In genomic region chr14:35333797-35334743, GRCh38 we compare ENCODE assay signal across 8 cellular contexts.
DNase-seq lines count a peak whose midpoint lies in the region; ATAC-seq and TF ChIP-seq lines count a peak whose summit lies in the region.

No MANE protein-coding gene starts in this region.

- H4K20me1 ChIP-seq in DND-41 (ENCODE audit: insufficient read depth, low read length): no peaks in the 10 kb centered on the region

- no peak overlapping the region for H3K4me2 ChIP-seq in DND-41 (ENCODE audit: insufficient read depth, low read length)

- H3K9me3 ChIP-seq in DND-41 (ENCODE audit: insufficient read depth, low read length, severe bottlenecking) (no peaks in the 10 kb centered on the region), SK-N-MC (ENCODE audit: low read depth, low read length) (no peaks in the 10 kb centered on the region)

- peaks cover 7% of the 10 kb centered on the region for H3K4me1 ChIP-seq in DND-41 (ENCODE audit: insufficient read depth, low read length)

- H3K9me3 Mint-ChIP-seq in dendritic cell treated with granulocyte-macrophage colony-stimulating factor and Interleukin-4, amounts not matched to agents 40 ng/mL and 50 ng/mL, for 4 days: no peaks in the 10 kb centered on the region

- H3K4me1 Mint-ChIP-seq in dendritic cell treated with granulocyte-macrophage colony-stimulating factor and Interleukin-4, amounts not matched to agents 40 ng/mL and 50 ng/mL, for 4 days (ENCODE audit: low read depth): peaks cover 65% of the 10 kb centered on the region

- intact Hi-C loops in dendritic cell treated with granulocyte-macrophage colony-stimulating factor and Interleukin-4, amounts not matched to agents 40 ng/mL and 50 ng/mL, for 4 days (cut with micrococcal nuclease): loop anchor here (2.0 to 5.0 kb wide), 2 partner anchors 33 to 65 kb away; no protein-coding TSS in a partner anchor

- DNase-seq in DND-41 (no peak), SK-N-MC (ENCODE audit: low read depth, low spot score) (no peak), NCI-H748 (lab: John Stamatoyannopoulos, UW; ENCODE audit: unreplicated experiment) (no peak)

- ATAC-seq in DND-41 (ENCODE audit: insufficient read depth, low read depth) (peak; percentile 25; the same call in 1 of the 3 replicates), GM19452 (IDR thresholded peaks at IDR 0.05; ENCODE audit: unreplicated experiment) (no peak), HG03108 (IDR thresholded peaks at IDR 0.05; ENCODE audit: unreplicated experiment) (no peak), GM18867 (IDR thresholded peaks at IDR 0.05; ENCODE audit: unreplicated experiment) (no peak)

- H3K27me3 Mint-ChIP-seq in dendritic cell treated with granulocyte-macrophage colony-stimulating factor and Interleukin-4, amounts not matched to agents 40 ng/mL and 50 ng/mL, for 4 days: no peaks in the 10 kb centered on the region

- H3K36me3 ChIP-seq in DND-41 (ENCODE audit: insufficient read depth, low read length) (no peaks in the 10 kb centered on the region), SK-N-MC (ENCODE audit: insufficient read depth, low read length) (no peaks in the 10 kb centered on the region)

- H3K36me3 Mint-ChIP-seq in dendritic cell treated with granulocyte-macrophage colony-stimulating factor and Interleukin-4, amounts not matched to agents 40 ng/mL and 50 ng/mL, for 4 days (ENCODE audit: low read depth): no peaks in the 10 kb centered on the region

- peak overlapping the region; percentile 95 for H3K27ac Mint-ChIP-seq in dendritic cell treated with granulocyte-macrophage colony-stimulating factor and Interleukin-4, amounts not matched to agents 40 ng/mL and 50 ng/mL, for 4 days

- TF ChIP-seq CTCF in DND-41 (IDR thresholded peaks at IDR 0.05; ENCODE audit: borderline replicate concordance, extremely low read depth, low read length, poor library complexity, severe bottlenecking): no peak

- H2AFZ ChIP-seq in DND-41 (ENCODE audit: low read depth, low read length): no peak overlapping the region

- H3K9ac ChIP-seq in DND-41 (ENCODE audit: low read depth, low read length) (no peak overlapping the region), SK-N-MC (ENCODE audit: insufficient read length) (no peak overlapping the region)

- H3K4me3 ChIP-seq in DND-41 (ENCODE audit: low read depth in 1 of 2, low read length in 2 of 2): no peak overlapping the region
- H3K4me3 ChIP-seq in SK-N-MC: no peak overlapping the region
- H3K4me3 ChIP-seq in skin epidermis: no peak overlapping the region

- no peaks in the 10 kb centered on the region for H3K27me3 ChIP-seq in DND-41 (ENCODE audit: insufficient read depth, low read length, poor library complexity)

- H3K27ac ChIP-seq in DND-41 (ENCODE audit: low read length): peak overlapping the region; percentile 56; the same call in 1 of the 2 replicates
- peak overlapping the region; percentile 6; the same call in 1 of the 2 replicates for H3K27ac ChIP-seq in SK-N-MC
- peak overlapping the region in 20 of 21 experiments; percentile 31 to 88 (median 80) for H3K27ac ChIP-seq in skin epidermis

- H3K4me3 Mint-ChIP-seq in dendritic cell treated with granulocyte-macrophage colony-stimulating factor and Interleukin-4, amounts not matched to agents 40 ng/mL and 50 ng/mL, for 4 days: no peak overlapping the region

- H3K79me2 ChIP-seq in DND-41 (ENCODE audit: insufficient read depth, low read length): no peaks in the 10 kb centered on the region

Comparison
In these comparisons a context has a peak if more than half of its experiments do, and no peak if none do; other contexts are left out.
1. H3K27ac ChIP-seq: peak in every context shown above with its lines; median percentile 80 in skin epidermis; 56 in DND-41; 6 in SK-N-MC.